36 cellular contexts compared by ENCODE assay signal in genomic region chr9:120636194-120636957, GRCh38.
"Had no signal": no experiment of that assay in that cellular context is flagged by ENCODE, and none has a peak within 500 bp of the region (broad histone marks: within the 10 kb centered on the region; RNA-seq: fewer than 3 reads in every experiment).

No MANE protein-coding gene starts in this region.

- H3K27ac ChIP-seq: adrenal gland, ascending aorta, breast epithelium, cardiac muscle cell, coronary artery, esophagus muscularis mucosa, foreskin keratinocyte, gastrocnemius medialis, WERI-Rb-1 had no signal

- H3K4me1 ChIP-seq: adrenal gland, ascending aorta, breast epithelium, esophagus muscularis mucosa, foreskin keratinocyte, gastrocnemius medialis had no signal

- H3K4me3 Mint-ChIP-seq: activated B cell treated with CpG ODN at 0.5 μM for 24 hours; activated CD8-positive, alpha-beta T cell treated with anti-CD3 and anti-CD28 coated beads for 36 hours; activated naive CD4-positive, alpha-beta T cell treated with anti-CD3 and anti-CD28 coated beads, Interleukin-2, amount 50 U/mL, for 24 hours; activated naive CD8-positive, alpha-beta T cell treated with anti-CD3 and anti-CD28 coated beads for 36 hours; activated naive CD8-positive, alpha-beta T cell treated with anti-CD3 and anti-CD28 coated beads, Interleukin-2, amount 50 U/mL, for 24 hours; activated T-cell treated with anti-CD3 and anti-CD28 coated beads, Interleukin-2, amount 50 U/mL, for 4 hours; activated T-helper 17 cell treated with anti-CD3 and anti-CD28 coated beads, Interleukin-2, amount 50 U/mL, for 72 hours; brain; dendritic cell treated with granulocyte-macrophage colony-stimulating factor and Interleukin-4, amounts not matched to agents 40 ng/mL and 50 ng/mL, for 4 days; T-helper 17 cell; T-helper 2 cell treated with Interferon-gamma antibody and Interleukin-4, amounts not matched to agents 5 μg/mL and 100 μg/mL, for 36 hours had no signal

- H3K4me1 Mint-ChIP-seq: activated B cell treated with CpG ODN at 0.5 μM for 24 hours; activated naive CD4-positive, alpha-beta T cell treated with anti-CD3 and anti-CD28 coated beads, Interleukin-2, amount 50 U/mL, for 24 hours; activated naive CD8-positive, alpha-beta T cell treated with anti-CD3 and anti-CD28 coated beads for 36 hours; activated naive CD8-positive, alpha-beta T cell treated with anti-CD3 and anti-CD28 coated beads, Interleukin-2, amount 50 U/mL, for 24 hours; activated T-helper 17 cell treated with anti-CD3 and anti-CD28 coated beads, Interleukin-2, amount 50 U/mL, for 72 hours; brain; T-helper 17 cell had no signal

- H3K27me3 Mint-ChIP-seq: activated B cell treated with CpG ODN at 0.5 μM for 24 hours; activated CD8-positive, alpha-beta T cell treated with anti-CD3 and anti-CD28 coated beads for 36 hours; activated naive CD4-positive, alpha-beta T cell treated with anti-CD3 and anti-CD28 coated beads, Interleukin-2, amount 50 U/mL, for 24 hours; activated naive CD8-positive, alpha-beta T cell treated with anti-CD3 and anti-CD28 coated beads for 36 hours; activated naive CD8-positive, alpha-beta T cell treated with anti-CD3 and anti-CD28 coated beads, Interleukin-2, amount 50 U/mL, for 24 hours; activated T-helper 17 cell treated with anti-CD3 and anti-CD28 coated beads, Interleukin-2, amount 50 U/mL, for 72 hours; brain; dendritic cell treated with granulocyte-macrophage colony-stimulating factor and Interleukin-4, amounts not matched to agents 40 ng/mL and 50 ng/mL, for 4 days; T-helper 17 cell had no signal

- H3K27ac Mint-ChIP-seq: activated B cell treated with CpG ODN at 0.5 μM for 24 hours; activated CD8-positive, alpha-beta T cell treated with anti-CD3 and anti-CD28 coated beads for 36 hours; activated naive CD4-positive, alpha-beta T cell treated with anti-CD3 and anti-CD28 coated beads, Interleukin-2, amount 50 U/mL, for 24 hours; activated naive CD8-positive, alpha-beta T cell treated with anti-CD3 and anti-CD28 coated beads for 36 hours; activated naive CD8-positive, alpha-beta T cell treated with anti-CD3 and anti-CD28 coated beads, Interleukin-2, amount 50 U/mL, for 24 hours; activated T-helper 17 cell treated with anti-CD3 and anti-CD28 coated beads, Interleukin-2, amount 50 U/mL, for 72 hours; brain; dendritic cell treated with granulocyte-macrophage colony-stimulating factor and Interleukin-4, amounts not matched to agents 40 ng/mL and 50 ng/mL, for 4 days; T-helper 17 cell; T-helper 2 cell treated with Interferon-gamma antibody and Interleukin-4, amounts not matched to agents 5 μg/mL and 100 μg/mL, for 36 hours had no signal

- H3K4me3 ChIP-seq: adrenal gland, ascending aorta, breast epithelium, cardiac muscle cell, coronary artery, dorsolateral prefrontal cortex, esophagus muscularis mucosa, gastrocnemius medialis had no signal

- H3K36me3 ChIP-seq: adrenal gland, ascending aorta, breast epithelium, cardiac muscle cell, esophagus muscularis mucosa, gastrocnemius medialis, WERI-Rb-1 had no signal

- DNase-seq: activated B cell treated with CpG ODN at 0.5 μM for 24 hours; activated CD4-positive, alpha-beta T cell treated with anti-CD3 and anti-CD28 coated beads for 48 hours; activated CD4-positive, alpha-beta T cell treated with anti-CD3 and anti-CD28 coated beads, Interleukin-2, amount 50 U/mL, for 1 hour; activated CD4-positive, alpha-beta T cell treated with anti-CD3 and anti-CD28 coated beads, Interleukin-2, amount 50 U/mL, for 48 hours; activated CD8-positive, alpha-beta memory T cell treated with anti-CD3 and anti-CD28 coated beads for 24 hours; activated CD8-positive, alpha-beta T cell treated with anti-CD3 and anti-CD28 coated beads for 36 hours; activated effector memory CD4-positive, alpha-beta T cell treated with Interleukin-2 at 50 U/mL for 16 hours; activated gamma-delta T cell treated with Interleukin-2 at 50 U/mL for 16 hours; activated naive CD4-positive, alpha-beta T cell treated with Interleukin-2 at 50 U/mL for 16 hours; activated naive CD8-positive, alpha-beta T cell treated with anti-CD3 and anti-CD28 coated beads for 36 hours; activated naive CD8-positive, alpha-beta T cell treated with anti-CD3 and anti-CD28 coated beads, Interleukin-2, amount 50 U/mL, for 24 hours; activated T-cell treated with anti-CD3 and anti-CD28 coated beads, Interleukin-2, amount 50 U/mL, for 4 hours; adrenal gland; amygdala; central memory CD4-positive, alpha-beta T cell; cerebellar nuclear complex; dorsolateral prefrontal cortex; effector memory CD4-positive, alpha-beta T cell; erythroblast; foreskin keratinocyte; gastrocnemius medialis; T-helper 1 cell; T-helper 17 cell; T1000; WERI-Rb-1 had no signal

- ATAC-seq: activated CD4-positive, CD25-positive, alpha-beta regulatory T cell treated with anti-CD3 and anti-CD28 coated beads, Interleukin-2, amount 50 U/mL, for 24 hours; activated CD8-positive, alpha-beta T cell treated with anti-CD3 and anti-CD28 coated beads for 36 hours; activated naive CD8-positive, alpha-beta T cell treated with anti-CD3 and anti-CD28 coated beads, Interleukin-2, amount 50 U/mL, for 24 hours; activated T-cell treated with anti-CD3 and anti-CD28 coated beads, Interleukin-2, amount 50 U/mL, for 4 hours; activated T-helper 17 cell treated with anti-CD3 and anti-CD28 coated beads, Interleukin-2, amount 50 U/mL, for 72 hours; foreskin keratinocyte; gastrocnemius medialis; T-helper 17 cell had no signal

- H3K27me3 ChIP-seq: adrenal gland, ascending aorta, breast epithelium, cardiac muscle cell, dorsolateral prefrontal cortex, esophagus muscularis mucosa, foreskin keratinocyte, gastrocnemius medialis had no signal

- H3K9me3 ChIP-seq: adrenal gland, esophagus muscularis mucosa, gastrocnemius medialis had no signal
